Comparison of ENCODE assay signal across 19 cellular contexts in genomic region chr5:123080215-123080614, GRCh38. TPM values are rescaled to one million over a fixed set of nuclear protein-coding genes. Genes with fewer than 3 reads are reported as not detected.
"Had no signal": no experiment of that assay in that cellular context is flagged by ENCODE, and none has a peak within 500 bp of the region (broad histone marks: within the 10 kb centered on the region; RNA-seq: fewer than 3 reads in every experiment).

No MANE protein-coding gene starts in this region.

- DNase-seq: effector memory CD8-positive, alpha-beta T cell; foreskin melanocyte; head of caudate nucleus; kidney glomerular epithelial cell; mammary epithelial cell; naive thymus-derived CD4-positive, alpha-beta T cell; nephron progenitor cell; psoas muscle; spleen; stimulated activated CD4-positive, alpha-beta T cell treated with anti-CD3 and anti-CD28 coated beads, Interleukin-15, amount 100 ng/mL, for 24 hours; stimulated activated CD4-positive, alpha-beta T cell treated with anti-CD3 and anti-CD28 coated beads, Interleukin-1b, Interleukin-23, amount 100 ng/mL, for 48 hours; stimulated activated CD4-positive, alpha-beta T cell treated with anti-CD3 and anti-CD28 coated beads, Interleukin-4, amount 100 ng/mL, for 24 hours; tibial artery; upper lobe of left lung had no signal

- ATAC-seq: effector memory CD8-positive, alpha-beta T cell; left lobe of liver; naive thymus-derived CD4-positive, alpha-beta T cell; psoas muscle; sciatic nerve; stimulated activated memory B cell treated with anti-CD40 and anti-IgM and Interleukin-4, amounts not matched to agents 10 μg/mL and 1 μg/mL and 100 μg/mL, for 72 hours had no signal

RNA-seq across cellular contexts. Expression of gene PRDM6, which starts 8.8 kb away (rescaled TPM):
- total RNA-seq: epithelial cell of proximal tubule; naive thymus-derived CD4-positive, alpha-beta T cell had no signal

RNA-seq across cellular contexts. Expression of gene PPIC, which starts 43.7 kb away (rescaled TPM):
- total RNA-seq: mononuclear cell; naive thymus-derived CD4-positive, alpha-beta T cell had no signal
